10 cellular contexts compared by ENCODE assay signal in the genomic region with DNA sequence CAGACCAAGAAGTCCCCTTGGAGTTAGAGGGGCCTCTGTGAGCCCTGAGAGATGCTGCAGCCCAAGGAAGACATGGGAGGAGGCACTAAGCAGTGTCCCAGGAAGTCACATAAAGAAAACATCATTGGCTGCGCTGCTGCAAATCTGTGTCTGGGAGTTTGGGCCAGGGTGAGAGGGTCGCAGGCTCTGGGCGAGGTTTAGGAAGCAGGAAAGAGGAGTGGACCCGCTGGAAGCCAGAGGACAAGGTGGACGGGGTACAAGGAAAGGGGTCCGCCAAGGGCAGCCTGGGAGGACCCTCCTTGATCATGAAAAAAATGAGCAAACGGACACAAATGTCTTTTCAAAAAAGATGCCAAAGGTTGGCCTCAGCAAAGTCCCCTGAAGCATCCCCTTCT. TPM values are rescaled to one million over a fixed set of nuclear protein-coding genes. Genes with fewer than 3 reads are reported as not detected.
DNase-seq lines count a peak whose midpoint lies in the region; ATAC-seq and TF ChIP-seq lines count a peak whose summit lies in the region.
"Had no signal": no experiment of that assay in that cellular context is flagged by ENCODE, and none has a peak within 500 bp of the region (broad histone marks: within the 10 kb centered on the region; RNA-seq: fewer than 3 reads in every experiment).

No MANE protein-coding gene starts in this region.

- DNase-seq in activated CD4-positive, alpha-beta T cell treated with anti-CD3 and anti-CD28 coated beads, Interleukin-2, amount 10 ng/mL, durations not matched to agents 7 days and 5 days: no peak
- DNase-seq in activated CD4-positive, alpha-beta T cell treated with anti-CD3 and anti-CD28 coated beads for 4 hours: no peak
- DNase-seq in activated B cell treated with CpG ODN at 0.5 μM for 24 hours: no peak
- DNase-seq in left lung: no peak
- DNase-seq in stimulated activated naive B cell treated with anti-CD40 and anti-IgM and Interleukin-4, amounts not matched to agents 10 μg/mL and 1 μg/mL and 100 μg/mL, for 72 hours: no peak
- no peak for DNase-seq in hepatic stellate cell (ENCODE audit: low spot score)
- no peak for DNase-seq in amniotic stem cell (lab: John Stamatoyannopoulos, UW)
- no peak for DNase-seq in effector CD4-positive, alpha-beta T cell
- DNase-seq: foreskin melanocyte, NCI-H524 treated with DMSO at 0.1 percent for 48 hours had no signal

- intact Hi-C loops in activated B cell treated with CpG ODN at 0.5 μM for 24 hours (cut with micrococcal nuclease): loop anchor here (1.0 to 2.0 kb wide), 3 partner anchors 9 to 54 kb away; no protein-coding TSS in a partner anchor
- intact Hi-C loops in left lung (cut with DNase I): no loop called here

- TF ChIP-seq CTCF in activated B cell treated with CpG ODN at 0.5 μM for 24 hours (IDR thresholded peaks at IDR 0.05) (no peak), left lung (IDR thresholded peaks at IDR 0.05) (no peak)

- POLR2A ChIA-PET in activated CD4-positive, alpha-beta T cell treated with anti-CD3 and anti-CD28 coated beads, Interleukin-2, amount 10 ng/mL, durations not matched to agents 7 days and 5 days (lab: Charles Lee): interaction anchor here (0.5 to 0.6 kb wide), 2 partner anchors 31 to 90 kb away, joined by 3 read pairs; no protein-coding TSS in a partner anchor
- POLR2A ChIA-PET in activated B cell treated with CpG ODN at 0.5 μM for 24 hours (lab: Charles Lee): interaction anchor here (0.8 to 7.0 kb wide), 18 partner anchors 9 to 211 kb away, joined by 3 to 139 read pairs (median 14); a partner anchor contains a TSS

- no peaks in the 10 kb centered on the region for H3K9me3 ChIP-seq in left lung

- H3K4me3 Mint-ChIP-seq in activated CD4-positive, alpha-beta T cell treated with anti-CD3 and anti-CD28 coated beads, Interleukin-2, amount 10 ng/mL, durations not matched to agents 7 days and 5 days: peak overlapping the region; percentile 75
- H3K4me3 Mint-ChIP-seq in activated B cell treated with CpG ODN at 0.5 μM for 24 hours: peak overlapping the region; percentile 86
- peak overlapping the region; percentile 96 to 97 for H3K4me3 Mint-ChIP-seq in stimulated activated naive B cell treated with anti-CD40 and anti-IgM and Interleukin-4, amounts not matched to agents 10 μg/mL and 1 μg/mL and 100 μg/mL, for 72 hours

- H3K4me1 Mint-ChIP-seq in activated CD4-positive, alpha-beta T cell treated with anti-CD3 and anti-CD28 coated beads, Interleukin-2, amount 10 ng/mL, durations not matched to agents 7 days and 5 days: peaks cover 93% of the 10 kb centered on the region
- H3K4me1 Mint-ChIP-seq in activated B cell treated with CpG ODN at 0.5 μM for 24 hours: peaks cover 94% of the 10 kb centered on the region
- H3K4me1 Mint-ChIP-seq in stimulated activated naive B cell treated with anti-CD40 and anti-IgM and Interleukin-4, amounts not matched to agents 10 μg/mL and 1 μg/mL and 100 μg/mL, for 72 hours: peaks cover 65 to 95% of the 10 kb centered on the region in 2 donors

- H3K4me3 ChIP-seq in left lung: no peak overlapping the region

- peaks cover 30% of the 10 kb centered on the region for H3K36me3 Mint-ChIP-seq in activated CD4-positive, alpha-beta T cell treated with anti-CD3 and anti-CD28 coated beads, Interleukin-2, amount 10 ng/mL, durations not matched to agents 7 days and 5 days (ENCODE audit: low read depth)
- H3K36me3 Mint-ChIP-seq in activated B cell treated with CpG ODN at 0.5 μM for 24 hours (ENCODE audit: low read depth): peaks cover 8% of the 10 kb centered on the region
- H3K36me3 Mint-ChIP-seq in stimulated activated naive B cell treated with anti-CD40 and anti-IgM and Interleukin-4, amounts not matched to agents 10 μg/mL and 1 μg/mL and 100 μg/mL, for 72 hours: peaks cover 3 to 6% of the 10 kb centered on the region in 2 donors

- no peaks in the 10 kb centered on the region for H3K27me3 ChIP-seq in left lung

- peak overlapping the region; percentile 84 to 97 for H3K27ac ChIP-seq in left lung

- H3K36me3 ChIP-seq in left lung: no peaks in the 10 kb centered on the region

- ATAC-seq in activated B cell treated with CpG ODN at 0.5 μM for 24 hours (ENCODE audit: low read depth): no peak
- ATAC-seq in left lung: no peak
- ATAC-seq in stimulated activated naive B cell treated with anti-CD40 and anti-IgM and Interleukin-4, amounts not matched to agents 10 μg/mL and 1 μg/mL and 100 μg/mL, for 72 hours (replicated peaks): no peak

- peak overlapping the region; percentile 99 for H3K27ac Mint-ChIP-seq in activated CD4-positive, alpha-beta T cell treated with anti-CD3 and anti-CD28 coated beads, Interleukin-2, amount 10 ng/mL, durations not matched to agents 7 days and 5 days
- peak overlapping the region; percentile 97 for H3K27ac Mint-ChIP-seq in activated B cell treated with CpG ODN at 0.5 μM for 24 hours
- H3K27ac Mint-ChIP-seq in stimulated activated naive B cell treated with anti-CD40 and anti-IgM and Interleukin-4, amounts not matched to agents 10 μg/mL and 1 μg/mL and 100 μg/mL, for 72 hours: peak overlapping the region; percentile 100

- H3K4me1 ChIP-seq in left lung: peaks cover 18 to 80% of the 10 kb centered on the region in 2 donors

- CTCF ChIA-PET in activated CD4-positive, alpha-beta T cell treated with anti-CD3 and anti-CD28 coated beads, Interleukin-2, amount 10 ng/mL, durations not matched to agents 7 days and 5 days (lab: Charles Lee): interaction anchor here (0.9 to 2.5 kb wide), 10 partner anchors 11 to 142 kb away, joined by 3 to 24 read pairs (median 4); a partner anchor contains a TSS
- CTCF ChIA-PET in activated B cell treated with CpG ODN at 0.5 μM for 24 hours (lab: Charles Lee): interaction anchor here (0.9 to 4.2 kb wide), 9 partner anchors 9 to 83 kb away, joined by 3 to 28 read pairs (median 4); no protein-coding TSS in a partner anchor

- peaks cover 16% of the 10 kb centered on the region for H3K9me3 Mint-ChIP-seq in activated CD4-positive, alpha-beta T cell treated with anti-CD3 and anti-CD28 coated beads, Interleukin-2, amount 10 ng/mL, durations not matched to agents 7 days and 5 days
- no peaks in the 10 kb centered on the region for H3K9me3 Mint-ChIP-seq in activated B cell treated with CpG ODN at 0.5 μM for 24 hours
- H3K9me3 Mint-ChIP-seq in stimulated activated naive B cell treated with anti-CD40 and anti-IgM and Interleukin-4, amounts not matched to agents 10 μg/mL and 1 μg/mL and 100 μg/mL, for 72 hours: peaks cover 3 to 4% of the 10 kb centered on the region in 2 donors

- no peaks in the 10 kb centered on the region for H3K27me3 Mint-ChIP-seq in activated CD4-positive, alpha-beta T cell treated with anti-CD3 and anti-CD28 coated beads, Interleukin-2, amount 10 ng/mL, durations not matched to agents 7 days and 5 days
- no peaks in the 10 kb centered on the region for H3K27me3 Mint-ChIP-seq in activated B cell treated with CpG ODN at 0.5 μM for 24 hours
- H3K27me3 Mint-ChIP-seq in stimulated activated naive B cell treated with anti-CD40 and anti-IgM and Interleukin-4, amounts not matched to agents 10 μg/mL and 1 μg/mL and 100 μg/mL, for 72 hours: peaks cover 0 to 3% of the 10 kb centered on the region in 2 donors

RNA-seq across cellular contexts. Expression of a gene that starts 15.5 kb away (rescaled TPM):
- 10 to 100 TPM; 62.8 to 72.8 TPM for total RNA-seq in activated CD4-positive, alpha-beta T cell treated with anti-CD3 and anti-CD28 coated beads, Interleukin-2, amount 10 ng/mL, durations not matched to agents 7 days and 5 days
- total RNA-seq in activated B cell treated with CpG ODN at 0.5 μM for 24 hours (59.9 and 60.5 TPM in 2 replicates), left lung (100 to 1,000 TPM in 1 of 2 donors, 10 to 100 TPM in 1; 82.2 to 121 TPM)

RNA-seq across cellular contexts. Expression of a gene that starts 45.9 kb away (rescaled TPM):
- 10 to 100 TPM; 40.2 to 49.4 TPM for total RNA-seq in activated CD4-positive, alpha-beta T cell treated with anti-CD3 and anti-CD28 coated beads, Interleukin-2, amount 10 ng/mL, durations not matched to agents 7 days and 5 days
- total RNA-seq in activated B cell treated with CpG ODN at 0.5 μM for 24 hours (142 and 149 TPM in 2 replicates), left lung (10 to 100 TPM in 1 of 2 donors, 1 to 10 TPM in 1; 7.6 to 17.0 TPM)
